In genomic region chr12:53059434-53060063, GRCh38 we compare ENCODE assay signal across 25 cellular contexts. TPM values are rescaled to one million over a fixed set of nuclear protein-coding genes. Genes with fewer than 3 reads are reported as not detected.
A peak's percentile ranks its signal among the peaks of the same experiment; 100 is the strongest.
DNase-seq lines count a peak whose midpoint lies in the region; ATAC-seq, FAIRE-seq and TF ChIP-seq lines count a peak whose summit lies in the region.
"Had no signal": no experiment of that assay in that cellular context is flagged by ENCODE, and none has a peak within 500 bp of the region (broad histone marks: within the 10 kb centered on the region; RNA-seq: fewer than 3 reads in every experiment).

No MANE protein-coding gene starts in this region.

- H2AFZ ChIP-seq in neural progenitor cell (replicated peaks): no peak overlapping the region

- H3K27ac ChIP-seq in heart right ventricle (peak overlapping the region in 7 of 10 donors; percentile 17 to 88 (median 65)), right cardiac atrium (ENCODE audit: low read length) (no peak overlapping the region), pancreas (no peak overlapping the region), uterus (peak overlapping the region; percentile 82 to 86), neural progenitor cell (no peak overlapping the region)
- H3K27ac ChIP-seq: BLaER1, foreskin keratinocyte had no signal

- H3K4me1 Mint-ChIP-seq in neural progenitor cell: peaks cover 7% of the 10 kb centered on the region

- FAIRE-seq in pancreas (lab: Jason Lieb, UNC): no peak

- TF ChIP-seq CTCF in heart right ventricle (IDR thresholded peaks at IDR 0.05): no peak
- TF ChIP-seq CTCF in pancreas (IDR thresholded peaks at IDR 0.05): no peak
- TF ChIP-seq CTCF in uterus (IDR thresholded peaks at IDR 0.05): no peak
- no peak for TF ChIP-seq CTCF in neural progenitor cell (IDR thresholded peaks at IDR 0.05)

- no peak overlapping the region for H3K9ac ChIP-seq in neural progenitor cell
- H3K9ac ChIP-seq: BLaER1 had no signal

- TF ChIP-seq POLR2A in uterus (IDR thresholded peaks at IDR 0.05): no peak

- H3K36me3 ChIP-seq in heart right ventricle: peaks cover 3 to 100% (median 70%) of the 10 kb centered on the region in 9 donors
- H3K36me3 ChIP-seq in pancreas: peaks cover 0 to 14% (median 9%) of the 10 kb centered on the region in 3 donors
- no peaks in the 10 kb centered on the region for H3K36me3 ChIP-seq in uterus
- H3K36me3 ChIP-seq in neural progenitor cell: no peaks in the 10 kb centered on the region
- H3K36me3 ChIP-seq: prostate gland had no signal

- no peaks in the 10 kb centered on the region for H3F3A ChIP-seq in neural progenitor cell (ENCODE audit: low read depth)

- no peak overlapping the region for H3K4me2 ChIP-seq in neural progenitor cell
- H3K4me2 ChIP-seq: BLaER1, smooth muscle cell had no signal

- H3K4me3 ChIP-seq in heart right ventricle (no peak overlapping the region), right cardiac atrium (ENCODE audit: low read length) (no peak overlapping the region), pancreas (no peak overlapping the region), uterus (no peak overlapping the region), neural progenitor cell (no peak overlapping the region)
- H3K4me3 ChIP-seq: BLaER1, prostate gland, smooth muscle cell had no signal

- no peaks in the 10 kb centered on the region for H3K79me2 ChIP-seq in neural progenitor cell (ENCODE audit: low read depth)

- H3K27ac Mint-ChIP-seq in neural progenitor cell: no peak overlapping the region
- H3K27ac Mint-ChIP-seq: activated T-cell treated with anti-CD3 and anti-CD28 coated beads, Interleukin-2, amount 50 U/mL, for 72 hours; naive thymus-derived CD8-positive, alpha-beta T cell had no signal

- no peaks in the 10 kb centered on the region for H3K27me3 ChIP-seq in heart right ventricle
- H3K27me3 ChIP-seq in right cardiac atrium (ENCODE audit: control insufficient read depth, insufficient read depth): no peaks in the 10 kb centered on the region
- no peaks in the 10 kb centered on the region for H3K27me3 ChIP-seq in pancreas
- no peaks in the 10 kb centered on the region for H3K27me3 ChIP-seq in uterus
- H3K27me3 ChIP-seq in neural progenitor cell: peaks cover 11% of the 10 kb centered on the region
- H3K27me3 ChIP-seq: BLaER1, foreskin keratinocyte had no signal

- intact Hi-C loops in heart right ventricle (cut with DNase I) (loop anchor here in 1 of 10 donors (5.0 to 10.0 kb wide), 2 partner anchors 38 to 135 kb away; partner anchors contain the start of gene IGFBP6), Right ventricle myocardium inferior (cut with DNase I) (no loop called here), right cardiac atrium (cut with DNase I) (loop anchor here in 2 of 4 donors (10.0 kb wide), 1 partner anchor 135 kb away; no protein-coding TSS in a partner anchor), pancreas (cut with DNase I) (loop anchor here in 2 of 3 donors (5.0 to 10.0 kb wide), 2 partner anchors 38 to 135 kb away; partner anchors contain the start of gene IGFBP6 (in 1 of the 2)), uterus (cut with DNase I; ENCODE audit: low total_unique reads) (loop anchor here (10.0 kb wide), 1 partner anchor 135 kb away; no protein-coding TSS in a partner anchor)

- H3K27me3 Mint-ChIP-seq in neural progenitor cell (ENCODE audit: insufficient read depth, low read depth): peaks cover 14% of the 10 kb centered on the region

- H3K36me3 Mint-ChIP-seq in neural progenitor cell: no peaks in the 10 kb centered on the region
- H3K36me3 Mint-ChIP-seq: activated naive CD4-positive, alpha-beta T cell treated with anti-CD3 and anti-CD28 coated beads, Interleukin-2, amount 50 U/mL, for 72 hours had no signal

- H3K4me1 ChIP-seq in heart right ventricle (peaks cover 47 to 99% (median 71%) of the 10 kb centered on the region in 9 donors), right cardiac atrium (ENCODE audit: control insufficient read depth, insufficient read depth, low read length) (peaks cover 6% of the 10 kb centered on the region), pancreas (peaks cover 18 to 26% (median 22%) of the 10 kb centered on the region in 3 donors), uterus (peaks cover 0 to 27% of the 10 kb centered on the region in 2 donors), neural progenitor cell (no peaks in the 10 kb centered on the region)
- H3K4me1 ChIP-seq: foreskin keratinocyte had no signal

- ATAC-seq in heart right ventricle (peak in 1 of 8 donors; percentile 0), Right ventricle myocardium inferior (no peak), right cardiac atrium (no peak), pancreas (no peak)
- ATAC-seq: activated naive CD4-positive, alpha-beta T cell treated with anti-CD3 and anti-CD28 coated beads, Interleukin-2, amount 50 U/mL, for 72 hours; activated T-cell treated with anti-CD3 and anti-CD28 coated beads, Interleukin-2, amount 50 U/mL, for 72 hours; foreskin keratinocyte; naive thymus-derived CD8-positive, alpha-beta T cell had no signal

- H3K9me3 ChIP-seq in heart right ventricle: no peaks in the 10 kb centered on the region
- no peaks in the 10 kb centered on the region for H3K9me3 ChIP-seq in right cardiac atrium (ENCODE audit: control insufficient read depth, low read length)
- no peaks in the 10 kb centered on the region for H3K9me3 ChIP-seq in pancreas
- H3K9me3 ChIP-seq in uterus: no peaks in the 10 kb centered on the region
- no peaks in the 10 kb centered on the region for H3K9me3 ChIP-seq in neural progenitor cell (ENCODE audit: low read depth)
- H3K9me3 ChIP-seq: BLaER1, prostate gland had no signal

- no peaks in the 10 kb centered on the region for H4K20me1 ChIP-seq in neural progenitor cell (ENCODE audit: low read depth)
- H4K20me1 ChIP-seq: BLaER1 had no signal

- DNase-seq in heart right ventricle: no peak
- no peak for DNase-seq in Right ventricle myocardium inferior (ENCODE audit: missing footprints)
- DNase-seq in right cardiac atrium: peak; percentile 28 to 66 (median 47)
- DNase-seq in pancreas: peak in 4 of 6 donors; percentile 24 to 79 (median 52)
- no peak for DNase-seq in uterus
- DNase-seq in neural progenitor cell (ENCODE audit: low spot score): no peak
- no peak for DNase-seq in HCEC 1CT
- DNase-seq in dermis blood vessel endothelial cell: no peak
- DNase-seq: activated CD4-positive, CD25-positive, alpha-beta regulatory T cell treated with anti-CD3 and anti-CD28 coated beads, Interleukin-2, amount 50 U/mL, for 72 hours; activated T-cell treated with anti-CD3 and anti-CD28 coated beads, Interleukin-2, amount 50 U/mL, for 72 hours; Calu3; foreskin keratinocyte; islet precursor cell; mesendoderm; NCI-H1417 treated with DMSO at 0.1 percent for 48 hours; NCI-H526 treated with DMSO at 0.1 percent for 48 hours; SHP77; stimulated activated CD4-positive, alpha-beta T cell treated with anti-CD3 and anti-CD28 coated beads, Interleukin-4, amount 100 ng/mL, for 1 hour had no signal

- WGBS in heart right ventricle, 2 donors: 91 to 93% methylated on average over 24 of the region's 24 CpGs
- WGBS in right cardiac atrium: 89% methylated on average over 24 of the region's 24 CpGs
- 89 to 93% methylated on average over 21 to 24 of the region's 24 CpGs for WGBS in pancreas, 2 donors

- H3K4me3 Mint-ChIP-seq in neural progenitor cell: no peak overlapping the region
- H3K4me3 Mint-ChIP-seq: activated T-cell treated with anti-CD3 and anti-CD28 coated beads, Interleukin-2, amount 50 U/mL, for 72 hours; naive thymus-derived CD8-positive, alpha-beta T cell had no signal

- no peaks in the 10 kb centered on the region for H3K9me3 Mint-ChIP-seq in neural progenitor cell
- H3K9me3 Mint-ChIP-seq: activated naive CD4-positive, alpha-beta T cell treated with anti-CD3 and anti-CD28 coated beads, Interleukin-2, amount 50 U/mL, for 72 hours; activated T-cell treated with anti-CD3 and anti-CD28 coated beads, Interleukin-2, amount 50 U/mL, for 72 hours; naive thymus-derived CD8-positive, alpha-beta T cell had no signal

RNA-seq across cellular contexts. Expression of gene TNS2, which starts 9.7 kb away (rescaled TPM):
- total RNA-seq in heart right ventricle: 100 to 1,000 TPM in 3 of 10 donors, 10 to 100 TPM in 7; 60.6 to 139 (median 77.1) TPM
- 100 to 1,000 TPM in 1 of 2 donors, 10 to 100 TPM in 1; 68.1 to 364 TPM for polyA plus RNA-seq in heart right ventricle
- total RNA-seq in Right ventricle myocardium inferior: 122 TPM
- total RNA-seq in right cardiac atrium: 100 to 1,000 TPM; 104 to 145 (median 116) TPM
- 155 TPM for polyA plus RNA-seq in right cardiac atrium
- total RNA-seq in pancreas: 10 to 100 TPM; 22.7 to 52.6 (median 28.2) TPM
- 100 to 1,000 TPM; 135 to 183 TPM for polyA plus RNA-seq in pancreas
- total RNA-seq in uterus: 100 to 1,000 TPM in 2 of 4 donors, 10 to 100 TPM in 2; 64.0 to 394 (median 112) TPM
- 0.24 and 0.28 TPM in 2 replicates for total RNA-seq in neural progenitor cell (ENCODE audit: low replicate concordance)
- total RNA-seq in dermis blood vessel endothelial cell: 56.2 and 56.5 TPM in 2 replicates

RNA-seq across cellular contexts. Expression of gene SPRYD3, which starts 19.6 kb away (rescaled TPM):
- total RNA-seq in heart right ventricle: 10 to 100 TPM; 40.9 to 63.0 (median 47.4) TPM
- 10 to 100 TPM; 20.5 to 63.9 TPM for polyA plus RNA-seq in heart right ventricle
- total RNA-seq in Right ventricle myocardium inferior: 41.0 TPM
- 10 to 100 TPM; 40.8 to 59.6 (median 47.1) TPM for total RNA-seq in right cardiac atrium
- polyA plus RNA-seq in right cardiac atrium: 29.4 TPM
- 10 to 100 TPM; 37.1 to 47.2 (median 40.1) TPM for total RNA-seq in pancreas
- 10 to 100 TPM; 25.7 to 36.1 TPM for polyA plus RNA-seq in pancreas
- 10 to 100 TPM; 15.9 to 75.5 (median 28.9) TPM for total RNA-seq in uterus
- total RNA-seq in neural progenitor cell (ENCODE audit: low replicate concordance): 5.4 and 6.7 TPM in 2 replicates
- total RNA-seq in dermis blood vessel endothelial cell: 13.1 and 16.5 TPM in 2 replicates

RNA-seq across cellular contexts. Expression of gene IGFBP6, which starts 37.9 kb away (rescaled TPM):
- total RNA-seq in heart right ventricle (10 to 100 TPM; 27.0 to 75.6 (median 37.7) TPM), Right ventricle myocardium inferior (54.3 TPM), right cardiac atrium (100 to 1,000 TPM in 3 of 4 donors, 10 to 100 TPM in 1; 49.7 to 178 (median 146) TPM), pancreas (10 to 100 TPM in 3 of 6 donors, 1 to 10 TPM in 3; 2.2 to 21.8 (median 9.2) TPM), uterus (100 to 1,000 TPM in 3 of 4 donors, 10 to 100 TPM in 1; 48.7 to 762 (median 252) TPM), neural progenitor cell (ENCODE audit: low replicate concordance) (2.5 and 2.6 TPM in 2 replicates), dermis blood vessel endothelial cell (4.9 and 7.0 TPM in 2 replicates)
- polyA plus RNA-seq in heart right ventricle (100 to 1,000 TPM in 1 of 2 donors, 10 to 100 TPM in 1; 61.5 to 182 TPM), right cardiac atrium (130 TPM), pancreas (10 to 100 TPM; 24.5 to 32.8 TPM)

RNA-seq across cellular contexts. Expression of gene SOAT2, which starts 43.7 kb away (rescaled TPM):
- total RNA-seq in heart right ventricle: not detected
- under 1 TPM in 1 of 2 donors, not detected in 1; 0.03 TPM for polyA plus RNA-seq in heart right ventricle
- total RNA-seq in Right ventricle myocardium inferior: not detected
- under 1 TPM in 2 of 4 donors, not detected in 2; 0.17 to 0.18 TPM for total RNA-seq in right cardiac atrium
- 0.07 TPM for polyA plus RNA-seq in right cardiac atrium
- total RNA-seq in pancreas: under 1 TPM in 2 of 6 donors, not detected in 4; 0.09 to 0.18 TPM
- polyA plus RNA-seq in pancreas: under 1 TPM; 0.15 to 0.54 TPM
- total RNA-seq in uterus: under 1 TPM in 1 of 4 donors, not detected in 3; 0.82 TPM
- total RNA-seq in neural progenitor cell (ENCODE audit: low replicate concordance): not detected in 2 replicates
- total RNA-seq in dermis blood vessel endothelial cell: not detected in 2 replicates
- total RNA-seq: Calu3, epithelial cell of proximal tubule, foreskin keratinocyte, M059J, smooth muscle cell had no signal
- polyA plus RNA-seq: foreskin keratinocyte, smooth muscle cell had no signal

RNA-seq across cellular contexts. Expression of gene EIF4B, which starts 53.3 kb away (rescaled TPM):
- total RNA-seq in heart right ventricle: 100 to 1,000 TPM; 364 to 477 (median 431) TPM
- polyA plus RNA-seq in heart right ventricle: 10 to 100 TPM; 53.2 to 63.5 TPM
- total RNA-seq in Right ventricle myocardium inferior: 416 TPM
- 100 to 1,000 TPM; 391 to 552 (median 433) TPM for total RNA-seq in right cardiac atrium
- polyA plus RNA-seq in right cardiac atrium: 65.5 TPM
- 100 to 1,000 TPM; 343 to 522 (median 446) TPM for total RNA-seq in pancreas
- 10 to 100 TPM; 72.8 to 88.6 TPM for polyA plus RNA-seq in pancreas
- 1,000 to 10,000 TPM in 1 of 4 donors, 100 to 1,000 TPM in 3; 388 to 1,076 (median 585) TPM for total RNA-seq in uterus
- 774 and 833 TPM in 2 replicates for total RNA-seq in neural progenitor cell (ENCODE audit: low replicate concordance)
- 1,240 and 1,351 TPM in 2 replicates for total RNA-seq in dermis blood vessel endothelial cell

Comparison
In these comparisons a context has a peak if more than half of its experiments do, and no peak if none do; other contexts are left out.
1. DNase-seq: peak in right cardiac atrium (3 of 3) and pancreas (4 of 6); none in heart right ventricle (0 of 2), Right ventricle myocardium inferior (single experiment), uterus (0 of 2), neural progenitor cell (single experiment), HCEC 1CT (single experiment) and dermis blood vessel endothelial cell (single experiment).
2. H3K27ac ChIP-seq: peak in heart right ventricle (7 of 10) and uterus (2 of 2); none in right cardiac atrium (single experiment), pancreas (0 of 4) and neural progenitor cell (single experiment).
3. RNA of gene TNS2, which starts 9.7 kb away (total RNA-seq): 64.0 to 394 TPM in uterus, 122 TPM in Right ventricle myocardium inferior (single experiment), 104 to 145 TPM in right cardiac atrium, 60.6 to 139 TPM in heart right ventricle, 56.2 to 56.5 TPM in dermis blood vessel endothelial cell and 22.7 to 52.6 TPM in pancreas; 0.24 to 0.28 TPM in neural progenitor cell; every median in the first group is over 10 times any median in the second.